ENCODE assay signal across 1 cellular context in genomic region chr19:2336528-2337328, GRCh38.
TF ChIP-seq lines count a peak whose summit lies in the region.

No MANE protein-coding gene starts in this region.

TF ChIP-seq in GM23338, 12 proteins besides CTCF, POLR2A, EP300 and RAD21 (continued from another document):
- TF ChIP-seq REST (IDR thresholded peaks at IDR 0.05; ENCODE audit: unreplicated experiment) (no peak), NANOG (IDR thresholded peaks at IDR 0.05; ENCODE audit: borderline replicate concordance) (no peak), POLR2AphosphoS5 (IDR thresholded peaks at IDR 0.05; ENCODE audit: low read depth) (no peak), ZNF331 (CRISPR knock-in tag; IDR thresholded peaks at IDR 0.05; ENCODE audit: low read depth) (no peak), JUNB (IDR thresholded peaks at IDR 0.05; ENCODE audit: unreplicated experiment) (no peak), ZNF114 (CRISPR knock-in tag; IDR thresholded peaks at IDR 0.05) (no peak), EZH2 (IDR thresholded peaks at IDR 0.05; ENCODE audit: low read depth, unreplicated experiment) (no peak)
- TF ChIP-seq, protein P1, sequence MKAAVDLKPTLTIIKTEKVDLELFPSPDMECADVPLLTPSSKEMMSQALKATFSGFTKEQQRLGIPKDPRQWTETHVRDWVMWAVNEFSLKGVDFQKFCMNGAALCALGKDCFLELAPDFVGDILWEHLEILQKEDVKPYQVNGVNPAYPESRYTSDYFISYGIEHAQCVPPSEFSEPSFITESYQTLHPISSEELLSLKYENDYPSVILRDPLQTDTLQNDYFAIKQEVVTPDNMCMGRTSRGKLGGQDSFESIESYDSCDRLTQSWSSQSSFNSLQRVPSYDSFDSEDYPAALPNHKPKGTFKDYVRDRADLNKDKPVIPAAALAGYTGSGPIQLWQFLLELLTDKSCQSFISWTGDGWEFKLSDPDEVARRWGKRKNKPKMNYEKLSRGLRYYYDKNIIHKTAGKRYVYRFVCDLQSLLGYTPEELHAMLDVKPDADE (IDR thresholded peaks at IDR 0.05), result no peak
- TF ChIP-seq, protein P2, sequence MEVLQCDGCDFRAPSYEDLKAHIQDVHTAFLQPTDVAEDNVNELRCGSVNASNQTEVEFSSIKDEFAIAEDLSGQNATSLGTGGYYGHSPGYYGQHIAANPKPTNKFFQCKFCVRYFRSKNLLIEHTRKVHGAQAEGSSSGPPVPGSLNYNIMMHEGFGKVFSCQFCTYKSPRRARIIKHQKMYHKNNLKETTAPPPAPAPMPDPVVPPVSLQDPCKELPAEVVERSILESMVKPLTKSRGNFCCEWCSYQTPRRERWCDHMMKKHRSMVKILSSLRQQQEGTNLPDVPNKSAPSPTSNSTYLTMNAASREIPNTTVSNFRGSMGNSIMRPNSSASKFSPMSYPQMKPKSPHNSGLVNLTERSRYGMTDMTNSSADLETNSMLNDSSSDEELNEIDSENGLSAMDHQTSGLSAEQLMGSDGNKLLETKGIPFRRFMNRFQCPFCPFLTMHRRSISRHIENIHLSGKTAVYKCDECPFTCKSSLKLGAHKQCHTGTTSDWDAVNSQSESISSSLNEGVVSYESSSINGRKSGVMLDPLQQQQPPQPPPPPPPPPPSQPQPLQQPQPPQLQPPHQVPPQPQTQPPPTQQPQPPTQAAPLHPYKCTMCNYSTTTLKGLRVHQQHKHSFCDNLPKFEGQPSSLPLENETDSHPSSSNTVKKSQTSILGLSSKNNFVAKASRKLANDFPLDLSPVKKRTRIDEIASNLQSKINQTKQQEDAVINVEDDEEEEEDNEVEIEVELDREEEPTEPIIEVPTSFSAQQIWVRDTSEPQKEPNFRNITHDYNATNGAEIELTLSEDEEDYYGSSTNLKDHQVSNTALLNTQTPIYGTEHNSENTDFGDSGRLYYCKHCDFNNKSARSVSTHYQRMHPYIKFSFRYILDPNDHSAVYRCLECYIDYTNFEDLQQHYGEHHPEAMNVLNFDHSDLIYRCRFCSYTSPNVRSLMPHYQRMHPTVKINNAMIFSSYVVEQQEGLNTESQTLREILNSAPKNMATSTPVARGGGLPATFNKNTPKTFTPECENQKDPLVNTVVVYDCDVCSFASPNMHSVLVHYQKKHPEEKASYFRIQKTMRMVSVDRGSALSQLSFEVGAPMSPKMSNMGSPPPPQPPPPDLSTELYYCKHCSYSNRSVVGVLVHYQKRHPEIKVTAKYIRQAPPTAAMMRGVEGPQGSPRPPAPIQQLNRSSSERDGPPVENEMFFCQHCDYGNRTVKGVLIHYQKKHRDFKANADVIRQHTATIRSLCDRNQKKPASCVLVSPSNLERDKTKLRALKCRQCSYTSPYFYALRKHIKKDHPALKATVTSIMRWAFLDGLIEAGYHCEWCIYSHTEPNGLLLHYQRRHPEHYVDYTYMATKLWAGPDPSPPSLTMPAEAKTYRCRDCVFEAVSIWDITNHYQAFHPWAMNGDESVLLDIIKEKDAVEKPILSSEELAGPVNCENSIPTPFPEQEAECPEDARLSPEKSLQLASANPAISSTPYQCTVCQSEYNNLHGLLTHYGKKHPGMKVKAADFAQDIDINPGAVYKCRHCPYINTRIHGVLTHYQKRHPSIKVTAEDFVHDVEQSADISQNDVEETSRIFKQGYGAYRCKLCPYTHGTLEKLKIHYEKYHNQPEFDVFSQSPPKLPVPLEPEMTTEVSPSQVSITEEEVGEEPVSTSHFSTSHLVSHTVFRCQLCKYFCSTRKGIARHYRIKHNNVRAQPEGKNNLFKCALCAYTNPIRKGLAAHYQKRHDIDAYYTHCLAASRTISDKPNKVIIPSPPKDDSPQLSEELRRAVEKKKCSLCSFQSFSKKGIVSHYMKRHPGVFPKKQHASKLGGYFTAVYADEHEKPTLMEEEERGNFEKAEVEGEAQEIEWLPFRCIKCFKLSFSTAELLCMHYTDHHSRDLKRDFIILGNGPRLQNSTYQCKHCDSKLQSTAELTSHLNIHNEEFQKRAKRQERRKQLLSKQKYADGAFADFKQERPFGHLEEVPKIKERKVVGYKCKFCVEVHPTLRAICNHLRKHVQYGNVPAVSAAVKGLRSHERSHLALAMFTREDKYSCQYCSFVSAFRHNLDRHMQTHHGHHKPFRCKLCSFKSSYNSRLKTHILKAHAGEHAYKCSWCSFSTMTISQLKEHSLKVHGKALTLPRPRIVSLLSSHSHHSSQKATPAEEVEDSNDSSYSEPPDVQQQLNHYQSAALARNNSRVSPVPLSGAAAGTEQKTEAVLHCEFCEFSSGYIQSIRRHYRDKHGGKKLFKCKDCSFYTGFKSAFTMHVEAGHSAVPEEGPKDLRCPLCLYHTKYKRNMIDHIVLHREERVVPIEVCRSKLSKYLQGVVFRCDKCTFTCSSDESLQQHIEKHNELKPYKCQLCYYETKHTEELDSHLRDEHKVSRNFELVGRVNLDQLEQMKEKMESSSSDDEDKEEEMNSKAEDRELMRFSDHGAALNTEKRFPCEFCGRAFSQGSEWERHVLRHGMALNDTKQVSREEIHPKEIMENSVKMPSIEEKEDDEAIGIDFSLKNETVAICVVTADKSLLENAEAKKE (CRISPR knock-in tag; IDR thresholded peaks at IDR 0.05), result no peak
